Comparison of ENCODE assay signal across 28 cellular contexts in genomic region chr16:64629622-64630021, GRCh38.
DNase-seq lines count a peak whose midpoint lies in the region; ATAC-seq lines count a peak whose summit lies in the region.
"Had no signal": no experiment of that assay in that cellular context is flagged by ENCODE, and none has a peak within 500 bp of the region (broad histone marks: within the 10 kb centered on the region; RNA-seq: fewer than 3 reads in every experiment).

No MANE protein-coding gene starts in this region.

- no peak overlapping the region for H2AK5ac ChIP-seq in mesenchymal stem cell (ENCODE audit: low read length, severe bottlenecking)

- no peak overlapping the region for H4K91ac ChIP-seq in mesenchymal stem cell (ENCODE audit: low read length)

- H3K36me3 ChIP-seq in mesenchymal stem cell (ENCODE audit: control insufficient read depth in 1 of 2, insufficient read depth in 2 of 2, low read depth in 1 of 2, low read length in 2 of 2) = no peaks in the 10 kb centered on the region
- H3K36me3 ChIP-seq in aorta (ENCODE audit: control insufficient read depth in 1 of 2, insufficient read depth in 2 of 2, low read length in 1 of 2) = no peaks in the 10 kb centered on the region
- H3K36me3 ChIP-seq: adrenal gland, heart right ventricle, neutrophil, SJCRH30, upper lobe of left lung had no signal

- intact Hi-C loops in aorta (cut with DNase I) = no loop called here

- ATAC-seq in aorta (ENCODE audit: low FRiP score) = no peak
- ATAC-seq in GM21576 (IDR thresholded peaks at IDR 0.05; ENCODE audit: unreplicated experiment) = no peak
- ATAC-seq: CD8-positive, alpha-beta T cell; heart right ventricle; left colon; psoas muscle had no signal

- no peak overlapping the region for H2BK15ac ChIP-seq in mesenchymal stem cell (ENCODE audit: low read depth, poor library complexity, severe bottlenecking)

- no peak overlapping the region for H3K18ac ChIP-seq in mesenchymal stem cell (ENCODE audit: low read depth in 1 of 2, low read length in 2 of 2)

- no peak overlapping the region for H3K14ac ChIP-seq in mesenchymal stem cell (ENCODE audit: low read length in 2 of 2)

- H4K8ac ChIP-seq in mesenchymal stem cell (ENCODE audit: low read length) = no peak overlapping the region

- H2AFZ ChIP-seq in mesenchymal stem cell (ENCODE audit: low read depth, low read length) = no peak overlapping the region

- 33% methylated on average over 2 of the region's 2 CpGs for WGBS in mesenchymal stem cell
- 9 to 15% methylated on average over 2 of the region's 2 CpGs for WGBS in aorta, 2 donors

- no peak overlapping the region for H3K23ac ChIP-seq in mesenchymal stem cell (ENCODE audit: low read length in 2 of 2)

- H2BK5ac ChIP-seq in mesenchymal stem cell (ENCODE audit: low read depth, low read length, poor library complexity, severe bottlenecking) = no peak overlapping the region

- H2BK12ac ChIP-seq in mesenchymal stem cell (ENCODE audit: low read length in 2 of 2) = no peak overlapping the region

- H3K27me3 ChIP-seq in mesenchymal stem cell (ENCODE audit: control insufficient read depth in 1 of 2, insufficient read depth in 1 of 2, low read length in 2 of 2) = no peaks in the 10 kb centered on the region
- no peaks in the 10 kb centered on the region for H3K27me3 ChIP-seq in aorta (ENCODE audit: control insufficient read depth in 1 of 2, insufficient read depth in 2 of 2, low read length in 1 of 2)
- H3K27me3 ChIP-seq: adrenal gland, heart right ventricle, neutrophil, SJCRH30, upper lobe of left lung had no signal

- no peaks in the 10 kb centered on the region for H3K79me1 ChIP-seq in mesenchymal stem cell (replicated peaks; ENCODE audit: low read length, poor library complexity, severe bottlenecking)

- no peak overlapping the region for H3K9ac ChIP-seq in mesenchymal stem cell (ENCODE audit: low read length)

- H3K4me2 ChIP-seq in mesenchymal stem cell (ENCODE audit: low read length, poor library complexity, severe bottlenecking) = no peak overlapping the region

- H3K4me3 ChIP-seq in mesenchymal stem cell (ENCODE audit: insufficient read depth in 1 of 2, low read depth in 1 of 2, low read length in 2 of 2) = no peak overlapping the region
- no peak overlapping the region for H3K4me3 ChIP-seq in aorta (ENCODE audit: low read length in 2 of 2)
- H3K4me3 ChIP-seq: adrenal gland, heart right ventricle, psoas muscle, SJCRH30, upper lobe of left lung had no signal

- H3K4me1 ChIP-seq in mesenchymal stem cell (ENCODE audit: control insufficient read depth, insufficient read depth, low read depth, low read length) = no peaks in the 10 kb centered on the region
- H3K4me1 ChIP-seq in aorta (ENCODE audit: control insufficient read depth in 1 of 2, insufficient read depth in 2 of 2, low read length in 2 of 2) = no peaks in the 10 kb centered on the region
- H3K4me1 ChIP-seq: adrenal gland, heart right ventricle, psoas muscle, SJCRH30, upper lobe of left lung had no signal

- DNase-seq in EL (peak; percentile 45), HT1080 (ENCODE audit: low read depth) (peak; percentile 41), astrocyte of the hippocampus (ENCODE audit: low read depth, low spot score) (peak; percentile 11), mesenchymal stem cell (peak; percentile 10), aorta (no peak), NCI-H524 (lab: John Stamatoyannopoulos, UW) (no peak)
- no peak for DNase-seq in activated T-cell treated with anti-CD3 and anti-CD28 coated beads, Interleukin-2, amount 50 U/mL, for 48 hours
- DNase-seq: activated CD4-positive, alpha-beta T cell treated with anti-CD3 and anti-CD28 coated beads for 4 hours; activated naive CD4-positive, alpha-beta T cell; activated T-cell treated with anti-CD3 and anti-CD28 coated beads, Interleukin-2, amount 50 U/mL, for 24 hours; adrenal gland; AML-193; caudate nucleus; CD8-positive, alpha-beta T cell; DMS153; H9; heart right ventricle; left colon; mesendoderm; NCI-H1092 treated with DMSO at 0.1 percent for 48 hours; NCI-H2029; NK-92 treated with Interleukin-12 subunit alpha and Interleukin-12 subunit beta, amount 100 ng/mL, for 24 hours; psoas muscle; stimulated activated CD8-positive, alpha-beta memory T cell treated with anti-CD3 and anti-CD28 coated beads, Interleukin-4, amount 100 ng/mL, for 48 hours; upper lobe of left lung had no signal

- H2BK120ac ChIP-seq in mesenchymal stem cell (ENCODE audit: low read depth, low read length) = no peak overlapping the region

- H3K9me3 ChIP-seq in mesenchymal stem cell (ENCODE audit: control insufficient read depth, low read length) = no peaks in the 10 kb centered on the region
- no peaks in the 10 kb centered on the region for H3K9me3 ChIP-seq in aorta (ENCODE audit: control insufficient read depth, low read length)
- H3K9me3 ChIP-seq: adrenal gland, neutrophil, psoas muscle, SJCRH30, upper lobe of left lung had no signal

- H3K4ac ChIP-seq in mesenchymal stem cell (ENCODE audit: low read depth in 1 of 2, low read length in 2 of 2) = no peak overlapping the region

- H3K27ac ChIP-seq in mesenchymal stem cell (ENCODE audit: low read length, poor library complexity, severe bottlenecking) (no peak overlapping the region), aorta (ENCODE audit: low read depth in 1 of 2, low read length in 2 of 2) (no peak overlapping the region)
- H3K27ac ChIP-seq: adrenal gland, heart right ventricle, neutrophil, psoas muscle, SJCRH30, upper lobe of left lung had no signal

Comparison
In these comparisons a context has a peak if more than half of its experiments do, and no peak if none do; other contexts are left out.
1. DNase-seq: peak in EL (single experiment), HT1080 (single experiment), astrocyte of the hippocampus (single experiment) and mesenchymal stem cell (single experiment); none in aorta (0 of 2), NCI-H524 (0 of 2) and activated T-cell treated with anti-CD3 and anti-CD28 coated beads, Interleukin-2, amount 50 U/mL, for 48 hours (0 of 2).